In the genomic region with DNA sequence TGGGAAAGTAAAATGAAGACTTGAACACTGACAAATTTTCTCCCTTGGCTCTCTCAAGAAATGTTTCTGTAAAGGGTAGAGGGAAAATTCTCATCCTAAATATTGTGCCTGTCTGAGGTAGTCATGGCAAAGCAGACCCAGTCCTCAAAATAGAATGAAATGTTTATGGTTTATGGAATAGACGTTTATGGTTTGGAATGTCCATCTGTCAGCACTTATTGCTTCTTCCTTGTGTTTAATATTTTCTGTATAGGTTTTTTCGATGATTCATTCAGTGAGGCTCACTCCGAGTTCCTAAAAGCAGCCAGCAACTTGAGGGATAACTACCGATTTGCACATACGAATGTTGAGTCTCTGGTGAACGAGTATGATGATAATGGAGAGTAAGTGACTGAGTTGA, we compare ENCODE assay signal across 22 cellular contexts. TPM values are rescaled to one million over a fixed set of nuclear protein-coding genes. Genes with fewer than 3 reads are reported as not detected.
DNase-seq lines count a peak whose midpoint lies in the region; ATAC-seq, FAIRE-seq and TF ChIP-seq lines count a peak whose summit lies in the region.
"Had no signal": no experiment of that assay in that cellular context is flagged by ENCODE, and none has a peak within 500 bp of the region (broad histone marks: within the 10 kb centered on the region; RNA-seq: fewer than 3 reads in every experiment).

No MANE protein-coding gene starts in this region.

- H3K4me1 Mint-ChIP-seq in activated T-helper 17 cell treated with anti-CD3 and anti-CD28 coated beads, Interleukin-2, amount 50 U/mL, for 72 hours: no peaks in the 10 kb centered on the region
- H3K4me1 Mint-ChIP-seq: activated naive CD8-positive, alpha-beta T cell treated with anti-CD3 and anti-CD28 coated beads, Interleukin-2, amount 10 ng/mL, durations not matched to agents 7 days and 5 days; nephron progenitor cell had no signal

- no peaks in the 10 kb centered on the region for H3K27me3 Mint-ChIP-seq in activated T-helper 17 cell treated with anti-CD3 and anti-CD28 coated beads, Interleukin-2, amount 50 U/mL, for 72 hours
- H3K27me3 Mint-ChIP-seq: activated naive CD8-positive, alpha-beta T cell treated with anti-CD3 and anti-CD28 coated beads, Interleukin-2, amount 10 ng/mL, durations not matched to agents 7 days and 5 days had no signal

- no peaks in the 10 kb centered on the region for H3K9me3 Mint-ChIP-seq in activated T-helper 17 cell treated with anti-CD3 and anti-CD28 coated beads, Interleukin-2, amount 50 U/mL, for 72 hours
- H3K9me3 Mint-ChIP-seq: activated naive CD8-positive, alpha-beta T cell treated with anti-CD3 and anti-CD28 coated beads, Interleukin-2, amount 10 ng/mL, durations not matched to agents 7 days and 5 days; CD8-positive, alpha-beta T cell; nephron progenitor cell; T-helper 1 cell treated with Interleukin-12 subunit alpha and Interleukin-12 subunit beta and Interleukin-4 antibody, amounts not matched to agents 30 μg/mL and 1 μg/mL, for 36 hours had no signal

- FAIRE-seq in H54 (lab: Jason Lieb, UNC): peak; percentile 72

- TF ChIP-seq POLR2A in H54 (IDR thresholded peaks at IDR 0.05; ENCODE audit: low read depth, low read length): no peak

- H3K4me3 Mint-ChIP-seq in activated T-helper 17 cell treated with anti-CD3 and anti-CD28 coated beads, Interleukin-2, amount 50 U/mL, for 72 hours: no peak overlapping the region
- H3K4me3 Mint-ChIP-seq: activated naive CD8-positive, alpha-beta T cell treated with anti-CD3 and anti-CD28 coated beads, Interleukin-2, amount 10 ng/mL, durations not matched to agents 7 days and 5 days; CD8-positive, alpha-beta T cell; nephron progenitor cell; T-helper 1 cell treated with Interleukin-12 subunit alpha and Interleukin-12 subunit beta and Interleukin-4 antibody, amounts not matched to agents 30 μg/mL and 1 μg/mL, for 36 hours had no signal

- no peak for ATAC-seq in activated T-helper 17 cell treated with anti-CD3 and anti-CD28 coated beads, Interleukin-2, amount 50 U/mL, for 72 hours (replicated peaks)
- ATAC-seq: CD8-positive, alpha-beta T cell; left lobe of liver; Right ventricle myocardium inferior; stimulated activated naive CD8-positive, alpha-beta T cell treated with anti-CD3 and anti-CD28 coated beads, Interleukin-15, Interleukin-2, amounts not matched to agents 100 U/mL and 50 U/mL, for 24 hours had no signal

- DNase-seq in AG08396 (ENCODE audit: low spot score) (peak; percentile 33), H54 (ENCODE audit: insufficient read length, low spot score) (no peak), choroid plexus epithelial cell (ENCODE audit: low read depth) (peak; percentile 79), SHP77 treated with DMSO at 0.1 percent for 48 hours (lab: John Stamatoyannopoulos, UW) (no peak), GM20000 (ENCODE audit: low spot score) (no peak)
- DNase-seq: activated CD4-positive, alpha-beta T cell treated with anti-CD3 and anti-CD28 coated beads, Interleukin-2, amount 50 U/mL, for 48 hours; activated naive CD8-positive, alpha-beta T cell treated with anti-CD3 and anti-CD28 coated beads, Interleukin-2, amount 10 ng/mL, durations not matched to agents 7 days and 5 days; activated T-cell treated with anti-CD3 and anti-CD28 coated beads, Interleukin-2, amount 50 U/mL, for 1 hour; CD8-positive, alpha-beta T cell; DMS79; glutamatergic neuron; nephron progenitor cell; posterior cingulate gyrus; stimulated activated naive CD8-positive, alpha-beta T cell treated with anti-CD3 and anti-CD28 coated beads, Interleukin-15, Interleukin-2, amounts not matched to agents 100 U/mL and 50 U/mL, for 24 hours had no signal

- H3K36me3 Mint-ChIP-seq in activated T-helper 17 cell treated with anti-CD3 and anti-CD28 coated beads, Interleukin-2, amount 50 U/mL, for 72 hours (ENCODE audit: low read depth): peaks cover 100% of the 10 kb centered on the region

- no peak for TF ChIP-seq CTCF in choroid plexus epithelial cell (conservative IDR thresholded peaks at IDR 0.05; ENCODE audit: low read depth, low read length)
- TF ChIP-seq CTCF in GM20000 (IDR thresholded peaks at IDR 0.05; ENCODE audit: extremely low read depth, missing control alignments): no peak

- no peak overlapping the region for H3K27ac Mint-ChIP-seq in activated T-helper 17 cell treated with anti-CD3 and anti-CD28 coated beads, Interleukin-2, amount 50 U/mL, for 72 hours
- H3K27ac Mint-ChIP-seq: activated naive CD8-positive, alpha-beta T cell treated with anti-CD3 and anti-CD28 coated beads, Interleukin-2, amount 10 ng/mL, durations not matched to agents 7 days and 5 days; nephron progenitor cell; T-helper 1 cell treated with Interleukin-12 subunit alpha and Interleukin-12 subunit beta and Interleukin-4 antibody, amounts not matched to agents 30 μg/mL and 1 μg/mL, for 36 hours had no signal

- H3K4me3 ChIP-seq in choroid plexus epithelial cell (ENCODE audit: low read depth, low read length): no peak overlapping the region
- H3K4me3 ChIP-seq: breast epithelium, tibial nerve had no signal

RNA-seq across cellular contexts. Expression of gene ELL3, which starts 13.9 kb away (rescaled TPM):
- 1 to 10 TPM in 1 of 2 donors, under 1 TPM in 1; 0.54 to 1.4 TPM for total RNA-seq in activated T-helper 17 cell treated with anti-CD3 and anti-CD28 coated beads, Interleukin-2, amount 50 U/mL, for 72 hours

RNA-seq across cellular contexts. Expression of gene PDIA3, which starts 16.6 kb away (rescaled TPM):
- 100 to 1,000 TPM; 193 to 253 TPM for total RNA-seq in activated T-helper 17 cell treated with anti-CD3 and anti-CD28 coated beads, Interleukin-2, amount 50 U/mL, for 72 hours

RNA-seq across cellular contexts. Expression of gene SERF2, which starts 29.3 kb away (rescaled TPM):
- 100 to 1,000 TPM; 521 to 550 TPM for total RNA-seq in activated T-helper 17 cell treated with anti-CD3 and anti-CD28 coated beads, Interleukin-2, amount 50 U/mL, for 72 hours

RNA-seq across cellular contexts. Expression of gene SERINC4, which starts 37.2 kb away (rescaled TPM):
- total RNA-seq in activated T-helper 17 cell treated with anti-CD3 and anti-CD28 coated beads, Interleukin-2, amount 50 U/mL, for 72 hours: under 1 TPM; 0.17 to 0.24 TPM
- total RNA-seq: dermis microvascular lymphatic vessel endothelial cell, epithelial cell of proximal tubule had no signal

RNA-seq across cellular contexts. Expression of gene HYPK, which starts 37.6 kb away (rescaled TPM):
- total RNA-seq in activated T-helper 17 cell treated with anti-CD3 and anti-CD28 coated beads, Interleukin-2, amount 50 U/mL, for 72 hours: 10 to 100 TPM; 15.6 to 17.5 TPM

Comparison
In these comparisons a context has a peak if more than half of its experiments do, and no peak if none do; other contexts are left out.
1. DNase-seq: peak in AG08396 (single experiment) and choroid plexus epithelial cell (single experiment); none in H54 (single experiment), SHP77 treated with DMSO at 0.1 percent for 48 hours (single experiment) and GM20000 (single experiment).